In the genomic region with DNA sequence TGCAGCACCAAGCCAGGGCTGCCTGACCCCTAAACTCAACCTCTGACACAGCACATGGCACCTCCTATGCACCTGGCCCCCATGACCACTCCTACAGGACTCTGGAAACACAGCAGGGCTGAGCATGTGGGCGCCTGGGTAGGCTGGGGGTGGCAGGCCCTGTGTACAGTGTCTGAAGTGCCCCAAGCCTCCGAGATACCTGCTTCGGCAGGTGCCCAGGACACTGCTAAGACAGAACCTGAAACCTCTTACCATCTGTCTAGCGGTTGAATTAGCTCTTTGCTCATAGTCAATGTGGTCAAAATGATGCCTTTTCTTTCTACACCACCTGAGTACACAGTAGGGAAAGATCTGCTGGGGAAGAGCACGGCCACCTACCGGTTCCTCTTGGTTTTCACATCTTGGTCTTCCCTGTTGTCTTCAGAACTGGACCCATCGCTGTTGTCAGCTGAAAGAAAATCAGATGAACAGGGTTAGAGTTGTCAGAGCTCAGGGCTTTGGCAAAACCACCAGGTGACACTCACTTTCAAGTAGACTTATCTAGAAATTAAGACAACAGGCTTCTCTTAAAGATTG, we compare ENCODE assay signal across 14 cellular contexts.
DNase-seq lines count a peak whose midpoint lies in the region; ATAC-seq and TF ChIP-seq lines count a peak whose summit lies in the region.
"Had no signal": no experiment of that assay in that cellular context is flagged by ENCODE, and none has a peak within 500 bp of the region (broad histone marks: within the 10 kb centered on the region; RNA-seq: fewer than 3 reads in every experiment).

No MANE protein-coding gene starts in this region.

- no peaks in the 10 kb centered on the region for H3K36me3 ChIP-seq in Peyer's patch
- H3K36me3 ChIP-seq: HAP-1 had no signal

- intact Hi-C loops in CD14-positive monocyte (cut with micrococcal nuclease), result no loop called here
- intact Hi-C loops in activated T-helper 1 cell treated with anti-CD3 and anti-CD28 coated beads, Interleukin-12 subunit alpha, Interleukin-12 subunit beta, Interleukin-2, Interleukin-4 antibody, amounts not matched to agents 30 ng/mL and 10 ng/mL and 1 ng/mL, durations not matched to agents 14 hours and 24 hours and 36 hours (cut with micrococcal nuclease), result no loop called here

- no peak overlapping the region for H3K27ac Mint-ChIP-seq in CD14-positive monocyte
- H3K27ac Mint-ChIP-seq in stimulated activated memory B cell treated with anti-CD40 and anti-IgM and Interleukin-4, amounts not matched to agents 10 μg/mL and 1 μg/mL and 100 μg/mL, for 72 hours, result no peak overlapping the region
- H3K27ac Mint-ChIP-seq in activated T-helper 1 cell treated with anti-CD3 and anti-CD28 coated beads, Interleukin-12 subunit alpha, Interleukin-12 subunit beta, Interleukin-2, Interleukin-4 antibody, amounts not matched to agents 30 ng/mL and 10 ng/mL and 1 ng/mL, durations not matched to agents 14 hours and 24 hours and 36 hours, result no peak overlapping the region
- H3K27ac Mint-ChIP-seq: B cell; CD8-positive, alpha-beta memory T cell; HFFc6 had no signal

- peaks cover 0 to 10% (median 3%) of the 10 kb centered on the region in 7 donors for H3K9me3 Mint-ChIP-seq in CD14-positive monocyte
- no peaks in the 10 kb centered on the region for H3K9me3 Mint-ChIP-seq in stimulated activated memory B cell treated with anti-CD40 and anti-IgM and Interleukin-4, amounts not matched to agents 10 μg/mL and 1 μg/mL and 100 μg/mL, for 72 hours
- H3K9me3 Mint-ChIP-seq in activated T-helper 1 cell treated with anti-CD3 and anti-CD28 coated beads, Interleukin-12 subunit alpha, Interleukin-12 subunit beta, Interleukin-2, Interleukin-4 antibody, amounts not matched to agents 30 ng/mL and 10 ng/mL and 1 ng/mL, durations not matched to agents 14 hours and 24 hours and 36 hours, result no peaks in the 10 kb centered on the region

- H3K27me3 Mint-ChIP-seq in CD14-positive monocyte (ENCODE audit: low read depth in 3 of 3), result peaks cover 0 to 3% (median 0%) of the 10 kb centered on the region in 3 donors
- H3K27me3 Mint-ChIP-seq in stimulated activated memory B cell treated with anti-CD40 and anti-IgM and Interleukin-4, amounts not matched to agents 10 μg/mL and 1 μg/mL and 100 μg/mL, for 72 hours, result no peaks in the 10 kb centered on the region
- peaks cover 2% of the 10 kb centered on the region for H3K27me3 Mint-ChIP-seq in activated T-helper 1 cell treated with anti-CD3 and anti-CD28 coated beads, Interleukin-12 subunit alpha, Interleukin-12 subunit beta, Interleukin-2, Interleukin-4 antibody, amounts not matched to agents 30 ng/mL and 10 ng/mL and 1 ng/mL, durations not matched to agents 14 hours and 24 hours and 36 hours (ENCODE audit: insufficient read depth)
- H3K27me3 Mint-ChIP-seq: B cell; CD8-positive, alpha-beta memory T cell had no signal

- TF ChIP-seq CTCF in CD14-positive monocyte (IDR thresholded peaks at IDR 0.05) (no peak), Peyer's patch (IDR thresholded peaks at IDR 0.05) (no peak)

- H3K27me3 ChIP-seq in Peyer's patch, result no peaks in the 10 kb centered on the region

- H3K36me3 Mint-ChIP-seq in CD14-positive monocyte, result no peaks in the 10 kb centered on the region
- no peaks in the 10 kb centered on the region for H3K36me3 Mint-ChIP-seq in stimulated activated memory B cell treated with anti-CD40 and anti-IgM and Interleukin-4, amounts not matched to agents 10 μg/mL and 1 μg/mL and 100 μg/mL, for 72 hours
- H3K36me3 Mint-ChIP-seq in activated T-helper 1 cell treated with anti-CD3 and anti-CD28 coated beads, Interleukin-12 subunit alpha, Interleukin-12 subunit beta, Interleukin-2, Interleukin-4 antibody, amounts not matched to agents 30 ng/mL and 10 ng/mL and 1 ng/mL, durations not matched to agents 14 hours and 24 hours and 36 hours (ENCODE audit: low read depth), result no peaks in the 10 kb centered on the region
- H3K36me3 Mint-ChIP-seq: CD8-positive, alpha-beta memory T cell had no signal

- no peak for TF ChIP-seq POLR2A in Peyer's patch (IDR thresholded peaks at IDR 0.05)

- ATAC-seq in stimulated activated memory B cell treated with anti-CD40 and anti-IgM and Interleukin-4, amounts not matched to agents 10 μg/mL and 1 μg/mL and 100 μg/mL, for 72 hours, result peak; percentile 17

- no peaks in the 10 kb centered on the region for H3K9me3 ChIP-seq in Peyer's patch
- H3K9me3 ChIP-seq: Caco-2, HAP-1 had no signal

- peaks cover 0 to 5% (median 0%) of the 10 kb centered on the region in 4 donors for H3K4me1 ChIP-seq in Peyer's patch
- H3K4me1 ChIP-seq: Caco-2, HAP-1 had no signal

- peak; percentile 17 for DNase-seq in NCI-H2196 (lab: John Stamatoyannopoulos, UW; ENCODE audit: unreplicated experiment)
- no peak for DNase-seq in NCI-H2196 treated with DMSO at 0.1 percent for 48 hours (lab: John Stamatoyannopoulos, UW; ENCODE audit: unreplicated experiment)
- peak; percentile 24 for DNase-seq in CD14-positive monocyte (ENCODE audit: low spot score)
- DNase-seq in NCI-H146 treated with DMSO at 0.1 percent for 48 hours (lab: John Stamatoyannopoulos, UW; ENCODE audit: unreplicated experiment), result peak; percentile 42
- no peak for DNase-seq in Peyer's patch
- no peak for DNase-seq in activated T-helper 1 cell treated with anti-CD3 and anti-CD28 coated beads, Interleukin-12 subunit alpha, Interleukin-12 subunit beta, Interleukin-2, Interleukin-4 antibody, amounts not matched to agents 30 ng/mL and 10 ng/mL and 1 ng/mL, durations not matched to agents 14 hours and 24 hours and 36 hours (ENCODE audit: low spot score)
- DNase-seq: Caco-2, DND-41, GDM1, HFFc6 had no signal

- no peak overlapping the region for H3K4me3 Mint-ChIP-seq in CD14-positive monocyte
- no peak overlapping the region for H3K4me3 Mint-ChIP-seq in stimulated activated memory B cell treated with anti-CD40 and anti-IgM and Interleukin-4, amounts not matched to agents 10 μg/mL and 1 μg/mL and 100 μg/mL, for 72 hours
- no peak overlapping the region for H3K4me3 Mint-ChIP-seq in activated T-helper 1 cell treated with anti-CD3 and anti-CD28 coated beads, Interleukin-12 subunit alpha, Interleukin-12 subunit beta, Interleukin-2, Interleukin-4 antibody, amounts not matched to agents 30 ng/mL and 10 ng/mL and 1 ng/mL, durations not matched to agents 14 hours and 24 hours and 36 hours
- H3K4me3 Mint-ChIP-seq: B cell, HFFc6 had no signal

- H3K4me3 ChIP-seq in Peyer's patch, result no peak overlapping the region
- H3K4me3 ChIP-seq: HAP-1 had no signal

- H3K4me1 Mint-ChIP-seq in CD14-positive monocyte, result no peaks in the 10 kb centered on the region
- no peaks in the 10 kb centered on the region for H3K4me1 Mint-ChIP-seq in stimulated activated memory B cell treated with anti-CD40 and anti-IgM and Interleukin-4, amounts not matched to agents 10 μg/mL and 1 μg/mL and 100 μg/mL, for 72 hours
- no peaks in the 10 kb centered on the region for H3K4me1 Mint-ChIP-seq in activated T-helper 1 cell treated with anti-CD3 and anti-CD28 coated beads, Interleukin-12 subunit alpha, Interleukin-12 subunit beta, Interleukin-2, Interleukin-4 antibody, amounts not matched to agents 30 ng/mL and 10 ng/mL and 1 ng/mL, durations not matched to agents 14 hours and 24 hours and 36 hours (ENCODE audit: low read depth)
- H3K4me1 Mint-ChIP-seq: B cell; CD8-positive, alpha-beta memory T cell had no signal

- H3K27ac ChIP-seq in Peyer's patch, result no peak overlapping the region

Comparison
In these comparisons a context has a peak if more than half of its experiments do, and no peak if none do; other contexts are left out.
1. DNase-seq: peak in NCI-H2196 (single experiment), CD14-positive monocyte (single experiment) and NCI-H146 treated with DMSO at 0.1 percent for 48 hours (single experiment); none in NCI-H2196 treated with DMSO at 0.1 percent for 48 hours (single experiment), Peyer's patch (0 of 3) and activated T-helper 1 cell treated with anti-CD3 and anti-CD28 coated beads, Interleukin-12 subunit alpha, Interleukin-12 subunit beta, Interleukin-2, Interleukin-4 antibody, amounts not matched to agents 30 ng/mL and 10 ng/mL and 1 ng/mL, durations not matched to agents 14 hours and 24 hours and 36 hours (single experiment).